4 cellular contexts compared by ENCODE assay signal in the genomic region with DNA sequence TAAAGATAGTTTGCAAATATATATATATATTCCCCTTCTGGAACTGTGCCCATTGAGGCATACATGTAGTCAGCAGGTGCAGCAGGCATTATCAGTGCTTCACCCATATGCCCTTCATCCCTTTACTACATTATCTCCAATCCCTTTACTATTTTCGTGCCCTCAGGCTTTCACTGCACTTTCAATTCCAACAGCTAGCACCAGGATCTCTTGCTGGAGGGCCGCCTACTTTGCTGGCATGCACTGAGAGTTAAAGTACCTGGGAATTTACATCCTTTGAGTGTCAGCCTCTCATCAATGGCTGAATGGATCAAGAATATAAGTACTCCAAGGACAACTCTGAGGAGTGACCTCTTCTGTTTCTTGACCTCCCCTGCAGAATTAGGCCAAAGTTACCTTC.
"Had no signal": no experiment of that assay in that cellular context is flagged by ENCODE, and none has a peak within 500 bp of the region (broad histone marks: within the 10 kb centered on the region; RNA-seq: fewer than 3 reads in every experiment).

No MANE protein-coding gene starts in this region.

- DNase-seq: IMR-90, KBM-7 had no signal

- H3K4me3 ChIP-seq: K562 had no signal

- H3K27ac ChIP-seq: HL-60 had no signal
